ENCODE assay signal across 8 cellular contexts in genomic region chr18:3247243-3248061, GRCh38. TPM values are rescaled to one million over a fixed set of nuclear protein-coding genes. Genes with fewer than 3 reads are reported as not detected.
DNase-seq lines count a peak whose midpoint lies in the region; ATAC-seq, FAIRE-seq and TF ChIP-seq lines count a peak whose summit lies in the region.

MYL12A (plus strand) TSS chr18:3247801; CDS start chr18:3253248, 5,447 bp downstream.

- H3K36me3 Mint-ChIP-seq in T-cell, result peaks cover 10% of the 10 kb centered on the region

- TF ChIP-seq EP300 in transverse colon (IDR thresholded peaks at IDR 0.05; ENCODE audit: low read depth), result peak; percentile 17

- 0 to 1% (median 0%) methylated on average over 61 to 65 of the region's 65 CpGs for WGBS in adipose tissue, 3 donors
- WGBS in trophoblast cell (ENCODE audit: extremely low coverage, insufficient coverage, insufficient read length), result no CpG with 5 or more reads among the region's 65 CpGs
- 1% methylated on average over 65 of the region's 65 CpGs; no CpG with 5 or more reads in 1 of the 2 donors for WGBS in transverse colon (ENCODE audit: low coverage in 1 of 2), 2 donors

- TF ChIP-seq POLR2A in GM12891 (IDR thresholded peaks at IDR 0.05; ENCODE audit: low read depth, low read length) (peak; percentile 95), transverse colon (IDR thresholded peaks at IDR 0.05) (peak; percentile 99)

- no peak for TF ChIP-seq CTCF in cardiac muscle cell (IDR thresholded peaks at IDR 0.05; ENCODE audit: low read depth, low read length)
- no peak for TF ChIP-seq CTCF in transverse colon (IDR thresholded peaks at IDR 0.05)

- H3K18ac ChIP-seq in trophoblast cell (ENCODE audit: low read length), result peak within 1 kb of the TSS; percentile 96

- H3K4me1 ChIP-seq in cardiac muscle cell (ENCODE audit: low read depth), result peaks cover 10% of the 10 kb centered on the region
- peaks cover 2 to 5% of the 10 kb centered on the region in 2 experiments for H3K4me1 ChIP-seq in trophoblast cell (ENCODE audit: control insufficient read depth in 1 of 2, insufficient read depth in 2 of 2, low read length in 2 of 2)
- H3K4me1 ChIP-seq in transverse colon, result peaks cover 9 to 57% (median 32%) of the 10 kb centered on the region in 4 donors

- peak within 1 kb of the TSS; percentile 67 for H2AFZ ChIP-seq in trophoblast cell (ENCODE audit: insufficient read depth, low read length, poor library complexity)

- H3K27ac ChIP-seq in adipose tissue (ENCODE audit: low read depth, low read length), result peak within 1 kb of the TSS; percentile 100
- peak within 1 kb of the TSS; percentile 100 for H3K27ac ChIP-seq in cardiac muscle cell
- peak within 1 kb of the TSS; percentile 94 for H3K27ac ChIP-seq in trophoblast cell (ENCODE audit: low read depth, low read length)
- peak within 1 kb of the TSS; percentile 98 to 100 (median 99) for H3K27ac ChIP-seq in transverse colon

- H3K4me3 ChIP-seq in cardiac muscle cell (peak within 1 kb of the TSS; percentile 75), trophoblast cell (ENCODE audit: low read depth, low read length) (peak within 1 kb of the TSS; percentile 97), transverse colon (peak within 1 kb of the TSS; percentile 81 to 100 (median 96))

- H3K4me1 Mint-ChIP-seq in T-cell, result peaks cover 51 to 57% (median 53%) of the 10 kb centered on the region in 3 donors

- peak; percentile 98 for FAIRE-seq in GM12891 (lab: Jason Lieb, UNC)

- peak within 1 kb of the TSS; percentile 99 for H3K14ac ChIP-seq in trophoblast cell (ENCODE audit: low read length)

- H4K8ac ChIP-seq in trophoblast cell (ENCODE audit: low read depth, low read length), result peak within 1 kb of the TSS; percentile 94

- DNase-seq in GM12891 (ENCODE audit: insufficient read length, low spot score), result peak; percentile 80
- peak; percentile 69 for DNase-seq in NCI-H1436 treated with DMSO at 0.1 percent for 48 hours (lab: John Stamatoyannopoulos, UW)
- DNase-seq in T-cell, result peak; percentile 71 to 93 (median 80)
- peak; percentile 98 to 100 for DNase-seq in cardiac muscle cell (ENCODE audit: low read depth in 1 of 2, low spot score in 1 of 2)
- DNase-seq in trophoblast cell, result peak; percentile 98 to 99
- DNase-seq in transverse colon, result peak; percentile 98

- H3K79me2 ChIP-seq in trophoblast cell (ENCODE audit: control insufficient read depth, insufficient read depth, low read length, poor library complexity), result peaks cover 12% of the 10 kb centered on the region

- no peaks in the 10 kb centered on the region for H3K36me3 ChIP-seq in cardiac muscle cell
- H3K36me3 ChIP-seq in trophoblast cell (ENCODE audit: control insufficient read depth in 1 of 2, insufficient read depth in 2 of 2, low read length in 2 of 2), result peaks cover 0 to 4% of the 10 kb centered on the region in 2 experiments
- H3K36me3 ChIP-seq in transverse colon, result peaks cover 0 to 10% (median 1%) of the 10 kb centered on the region in 4 donors

- H3K27me3 ChIP-seq in cardiac muscle cell (no peaks in the 10 kb centered on the region), trophoblast cell (ENCODE audit: insufficient read depth, low read length) (no peaks in the 10 kb centered on the region), transverse colon (no peaks in the 10 kb centered on the region)

- H2BK12ac ChIP-seq in trophoblast cell (ENCODE audit: low read length), result peak within 1 kb of the TSS; percentile 25

- H2BK5ac ChIP-seq in trophoblast cell (ENCODE audit: low read depth, low read length, poor library complexity), result peak within 1 kb of the TSS; percentile 92

- intact Hi-C loops in transverse colon (cut with DNase I; ENCODE audit: low total_unique reads), result loop anchor here (5.0 to 10.0 kb wide), 2 partner anchors 93 to 315 kb away; no protein-coding TSS in a partner anchor

- H3K9me3 Mint-ChIP-seq in T-cell, result no peaks in the 10 kb centered on the region

- H3K4ac ChIP-seq in trophoblast cell (ENCODE audit: low read depth, low read length), result peak within 1 kb of the TSS; percentile 100

- peak within 1 kb of the TSS; percentile 96 to 98 (median 97) for H3K4me3 Mint-ChIP-seq in T-cell

- ATAC-seq in HG02840 (IDR thresholded peaks at IDR 0.05; ENCODE audit: low FRiP score, unreplicated experiment) (peak; percentile 86), T-cell (replicated peaks in 1 of 4) (peak; percentile 70 to 81 (median 76))

- H2AK5ac ChIP-seq in trophoblast cell (ENCODE audit: low read length), result peak within 1 kb of the TSS; percentile 98

- peak within 1 kb of the TSS; percentile 99 for H3K9ac ChIP-seq in trophoblast cell (ENCODE audit: low read length)

- H4K91ac ChIP-seq in trophoblast cell (ENCODE audit: low read depth, low read length), result peak within 1 kb of the TSS; percentile 99

- no peak within 1 kb of the TSS for H3K23ac ChIP-seq in trophoblast cell (ENCODE audit: low read length)

- POLR2A ChIA-PET in T-cell (lab: Charles Lee), result interaction anchor here (0.6 to 1.5 kb wide), 7 partner anchors 13 to 592 kb away, joined by 3 to 7 read pairs (median 3); partner anchors contain the start of gene SMCHD1 (in 1 of the 2)

- peak within 1 kb of the TSS; percentile 65 for H3K4me2 ChIP-seq in trophoblast cell (ENCODE audit: low read length)

- H4K12ac ChIP-seq in trophoblast cell (ENCODE audit: low read depth, low read length), result peak within 1 kb of the TSS; percentile 95

- H3K27ac Mint-ChIP-seq in T-cell, result peak within 1 kb of the TSS; percentile 89 to 93

- H3K27me3 Mint-ChIP-seq in T-cell, result no peaks in the 10 kb centered on the region

- in situ Hi-C loops in transverse colon (cut with MboI; ENCODE audit: low pct_ligation_motif_present in 1 of 4, low pct_unique_long_range_greater_than_20kb in 1 of 4, low sequenced_read_pairs in 3 of 4), result loop anchor here (10.0 to 25.0 kb wide), 5 partner anchors 93 to 485 kb away; no protein-coding TSS in a partner anchor

- H3K9me3 ChIP-seq in cardiac muscle cell (ENCODE audit: low read depth), result no peaks in the 10 kb centered on the region
- no peaks in the 10 kb centered on the region for H3K9me3 ChIP-seq in trophoblast cell (ENCODE audit: insufficient read depth, low read depth, low read length)
- no peaks in the 10 kb centered on the region for H3K9me3 ChIP-seq in transverse colon

- H3K79me1 ChIP-seq in trophoblast cell (ENCODE audit: low read length), result peaks cover 17% of the 10 kb centered on the region

- peak within 1 kb of the TSS; percentile 99 for H2BK120ac ChIP-seq in trophoblast cell (ENCODE audit: insufficient read depth, low read length, poor library complexity)

- CTCF ChIA-PET in T-cell (lab: Charles Lee), result interaction anchor here (0.6 to 3.6 kb wide), 9 partner anchors 10 to 347 kb away, joined by 3 to 25 read pairs (median 4); partner anchors contain the start of gene MYL12B (in 1 of the 2)

TF ChIP-seq in GM12891, 5 proteins besides CTCF, POLR2A, EP300 and RAD21:
- TF ChIP-seq POLR2AphosphoS5 (IDR thresholded peaks at IDR 0.05; ENCODE audit: low read depth, low read length) (peak; percentile 97), PAX5 (IDR thresholded peaks at IDR 0.05; ENCODE audit: insufficient read depth, low read length, severe bottlenecking) (no peak), SPI1 (IDR thresholded peaks at IDR 0.05; ENCODE audit: low read depth, low read length) (no peak), POU2F2 (IDR thresholded peaks at IDR 0.05; ENCODE audit: low read depth, low read length) (peak; percentile 76), TAF1 (IDR thresholded peaks at IDR 0.05; ENCODE audit: low read depth, low read length) (peak; percentile 97)

RNA-seq across cellular contexts. Expression of gene MYL12A, which starts in this region (rescaled TPM):
- 362 TPM for polyA plus RNA-seq in GM12891 (2012; ENCODE audit: low read depth, missing spikeins)
- total RNA-seq in T-cell (100 to 1,000 TPM; 390 to 456 (median 437) TPM), cardiac muscle cell (152 and 195 TPM in 2 replicates), transverse colon (100 to 1,000 TPM; 257 to 511 (median 338) TPM)
- polyA plus RNA-seq in adipose tissue (100 to 1,000 TPM; 194 to 633 (median 496) TPM), cardiac muscle cell (321 and 420 TPM in 2 replicates)
- polyA plus RNA-seq in trophoblast cell (2013), result 475 and 498 TPM in 2 replicates

Comparison
In these comparisons a context has a peak if more than half of its experiments do, and no peak if none do; other contexts are left out.
1. Peak in every context shown above with its lines: DNase-seq, ATAC-seq, H3K4me3 ChIP-seq and H3K27ac ChIP-seq.